In genomic region chr17:68331932-68332331, GRCh38 we compare ENCODE assay signal across 1 cellular context. TPM values are rescaled to one million over a fixed set of nuclear protein-coding genes. Genes with fewer than 3 reads are reported as not detected.
"Had no signal": no experiment of that assay in that cellular context is flagged by ENCODE, and none has a peak within 500 bp of the region (broad histone marks: within the 10 kb centered on the region; RNA-seq: fewer than 3 reads in every experiment).

No MANE protein-coding gene starts in this region.

RNA-seq across cellular contexts. Expression of gene SLC16A6, which starts 41.0 kb away (rescaled TPM):
- total RNA-seq: HT-29 had no signal
